In genomic region chr2:205571300-205571858, GRCh38 we compare ENCODE assay signal across 17 cellular contexts.
"Had no signal": no experiment of that assay in that cellular context is flagged by ENCODE, and none has a peak within 500 bp of the region (broad histone marks: within the 10 kb centered on the region; RNA-seq: fewer than 3 reads in every experiment).

No MANE protein-coding gene starts in this region.

- H3K9me3 Mint-ChIP-seq: activated naive CD8-positive, alpha-beta T cell treated with anti-CD3 and anti-CD28 coated beads for 36 hours had no signal

- DNase-seq: activated CD4-positive, alpha-beta memory T cell treated with anti-CD3 and anti-CD28 coated beads for 36 hours; activated CD4-positive, alpha-beta T cell treated with anti-CD3 and anti-CD28 coated beads for 36 hours; activated naive CD8-positive, alpha-beta T cell treated with anti-CD3 and anti-CD28 coated beads for 36 hours; amniotic stem cell; effector CD4-positive, alpha-beta T cell; immature natural killer cell; kidney glomerular epithelial cell; left ventricle myocardium superior; naive B cell; ovary; right lobe of liver; stimulated activated naive B cell treated with anti-CD40 and anti-IgM and Interleukin-4, amounts not matched to agents 10 μg/mL and 1 μg/mL and 100 μg/mL, for 72 hours had no signal

- FAIRE-seq: TTC549 had no signal

- H3K4me1 ChIP-seq: right lobe of liver had no signal

- ATAC-seq: activated CD4-positive, alpha-beta T cell treated with anti-CD3 and anti-CD28 coated beads for 36 hours; esophagus mucosa; left ventricle myocardium superior; right lobe of liver; stimulated activated naive B cell treated with anti-CD40 and anti-IgM and Interleukin-4, amounts not matched to agents 10 μg/mL and 1 μg/mL and 100 μg/mL, for 72 hours; WTC11 had no signal

- H3K27ac Mint-ChIP-seq: activated CD4-positive, alpha-beta memory T cell treated with anti-CD3 and anti-CD28 coated beads for 36 hours; activated CD4-positive, alpha-beta T cell treated with anti-CD3 and anti-CD28 coated beads for 36 hours; activated naive CD8-positive, alpha-beta T cell treated with anti-CD3 and anti-CD28 coated beads for 36 hours; immature natural killer cell; naive B cell; stimulated activated naive B cell treated with anti-CD40 and anti-IgM and Interleukin-4, amounts not matched to agents 10 μg/mL and 1 μg/mL and 100 μg/mL, for 72 hours; T-helper 2 cell treated with Interferon-gamma antibody and Interleukin-4, amounts not matched to agents 5 μg/mL and 100 μg/mL, for 36 hours; WTC11 had no signal

- H3K4me3 Mint-ChIP-seq: activated CD4-positive, alpha-beta memory T cell treated with anti-CD3 and anti-CD28 coated beads for 36 hours; activated CD4-positive, alpha-beta T cell treated with anti-CD3 and anti-CD28 coated beads for 36 hours; activated naive CD8-positive, alpha-beta T cell treated with anti-CD3 and anti-CD28 coated beads for 36 hours; immature natural killer cell; naive B cell; stimulated activated naive B cell treated with anti-CD40 and anti-IgM and Interleukin-4, amounts not matched to agents 10 μg/mL and 1 μg/mL and 100 μg/mL, for 72 hours; T-helper 2 cell treated with Interferon-gamma antibody and Interleukin-4, amounts not matched to agents 5 μg/mL and 100 μg/mL, for 36 hours; WTC11 had no signal

- H3K27me3 ChIP-seq: ovary, right lobe of liver had no signal

- H3K4me1 Mint-ChIP-seq: activated CD4-positive, alpha-beta T cell treated with anti-CD3 and anti-CD28 coated beads for 36 hours; activated naive CD8-positive, alpha-beta T cell treated with anti-CD3 and anti-CD28 coated beads for 36 hours; immature natural killer cell; naive B cell; stimulated activated naive B cell treated with anti-CD40 and anti-IgM and Interleukin-4, amounts not matched to agents 10 μg/mL and 1 μg/mL and 100 μg/mL, for 72 hours; WTC11 had no signal

- H3K9me3 ChIP-seq: ovary, right lobe of liver had no signal

- H3K27ac ChIP-seq: ovary, right lobe of liver, thoracic aorta had no signal

- H3K27me3 Mint-ChIP-seq: activated CD4-positive, alpha-beta memory T cell treated with anti-CD3 and anti-CD28 coated beads for 36 hours; activated CD4-positive, alpha-beta T cell treated with anti-CD3 and anti-CD28 coated beads for 36 hours; activated naive CD8-positive, alpha-beta T cell treated with anti-CD3 and anti-CD28 coated beads for 36 hours had no signal

- H3K4me3 ChIP-seq: ovary, right lobe of liver, thoracic aorta had no signal

- H3K36me3 Mint-ChIP-seq: activated CD4-positive, alpha-beta memory T cell treated with anti-CD3 and anti-CD28 coated beads for 36 hours; immature natural killer cell; naive B cell; stimulated activated naive B cell treated with anti-CD40 and anti-IgM and Interleukin-4, amounts not matched to agents 10 μg/mL and 1 μg/mL and 100 μg/mL, for 72 hours had no signal

- H3K36me3 ChIP-seq: ovary, right lobe of liver, thoracic aorta had no signal
